Comparison of ENCODE assay signal across 8 cellular contexts in genomic region chr13:106507560-106508274, GRCh38.
DNase-seq lines count a peak whose midpoint lies in the region; ATAC-seq lines count a peak whose summit lies in the region.
"Had no signal": no experiment of that assay in that cellular context is flagged by ENCODE, and none has a peak within 500 bp of the region (broad histone marks: within the 10 kb centered on the region; RNA-seq: fewer than 3 reads in every experiment).

No MANE protein-coding gene starts in this region.

- DNase-seq in HS-5 (ENCODE audit: low read depth) (peak; percentile 63), putamen (ENCODE audit: low spot score) (peak; percentile 70), NCI-H1092 treated with DMSO at 0.1 percent for 48 hours (lab: John Stamatoyannopoulos, UW) (no peak), DMS79 (lab: John Stamatoyannopoulos, UW) (no peak)
- DNase-seq: natural killer cell had no signal

- peak overlapping the region; percentile 96 for H3K27ac ChIP-seq in cingulate gyrus (ENCODE audit: low read depth, low read length)

- peak; percentile 70 for ATAC-seq in GM21367 (IDR thresholded peaks at IDR 0.05; ENCODE audit: unreplicated experiment)
- no peak for ATAC-seq in GM18520 (IDR thresholded peaks at IDR 0.05; ENCODE audit: unreplicated experiment)

Comparison
In these comparisons a context has a peak if more than half of its experiments do, and no peak if none do; other contexts are left out.
1. DNase-seq: peak in HS-5 (single experiment) and putamen (single experiment); none in NCI-H1092 treated with DMSO at 0.1 percent for 48 hours (single experiment) and DMS79 (single experiment).